16 cellular contexts compared by ENCODE assay signal in the genomic region with DNA sequence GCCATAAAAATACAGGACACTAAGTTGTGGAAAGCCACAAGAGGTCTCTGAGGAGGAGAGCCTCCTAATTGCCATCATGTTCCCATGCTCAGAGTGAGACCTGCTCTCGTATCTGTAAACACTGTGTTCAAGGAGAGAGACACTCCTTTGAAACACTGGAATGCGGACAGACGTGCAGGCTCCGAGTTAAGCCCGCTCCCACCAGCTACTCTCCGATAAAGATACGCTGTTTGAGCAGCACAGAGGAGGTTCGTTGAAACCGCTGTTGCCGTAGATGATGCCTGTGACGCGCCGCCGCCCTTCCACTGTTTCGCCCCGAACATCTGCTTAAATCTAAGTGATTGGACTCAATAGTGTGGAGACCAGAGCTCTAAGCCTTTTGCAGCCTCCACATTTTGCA. TPM values are rescaled to one million over a fixed set of nuclear protein-coding genes. Genes with fewer than 3 reads are reported as not detected.
A peak's percentile ranks its signal among the peaks of the same experiment; 100 is the strongest.
DNase-seq lines count a peak whose midpoint lies in the region; ATAC-seq and TF ChIP-seq lines count a peak whose summit lies in the region.
"Had no signal": no experiment of that assay in that cellular context is flagged by ENCODE, and none has a peak within 500 bp of the region (broad histone marks: within the 10 kb centered on the region; RNA-seq: fewer than 3 reads in every experiment).

No MANE protein-coding gene starts in this region.

- H3K4me1 Mint-ChIP-seq in HFFc6 (ENCODE audit: low read depth), result peaks cover 7% of the 10 kb centered on the region
- peaks cover 11% of the 10 kb centered on the region for H3K4me1 Mint-ChIP-seq in type B pancreatic cell (ENCODE audit: unreplicated experiment)

- H3K36me3 Mint-ChIP-seq in HFFc6 (ENCODE audit: low read depth) (peaks cover 10% of the 10 kb centered on the region), type B pancreatic cell (peaks cover 11% of the 10 kb centered on the region)

- no peak for TF ChIP-seq CTCF in HFFc6 (IDR thresholded peaks at IDR 0.05)
- TF ChIP-seq CTCF in type B pancreatic cell (conservative IDR thresholded peaks at IDR 0.05), result no peak

- ATAC-seq in GM21786 (IDR thresholded peaks at IDR 0.05; ENCODE audit: unreplicated experiment) (no peak), GM18907 (IDR thresholded peaks at IDR 0.05; ENCODE audit: unreplicated experiment) (no peak)
- ATAC-seq: HCT116, Right ventricle myocardium inferior had no signal

- H3K27ac Mint-ChIP-seq in HFFc6 (peak overlapping the region; percentile 38; the same call in 1 of the 2 replicates), type B pancreatic cell (peak overlapping the region; percentile 85)

- peak; percentile 43 for DNase-seq in activated effector memory CD4-positive, alpha-beta T cell treated with anti-CD3 and anti-CD28 coated beads, Interleukin-2, amount 50 U/mL, for 16 hours
- no peak for DNase-seq in activated effector memory CD4-positive, alpha-beta T cell treated with Interleukin-2 at 50 U/mL for 16 hours
- DNase-seq in HFFc6, result no peak
- peak; percentile 39 for DNase-seq in left kidney (ENCODE audit: low read depth, low spot score)
- no peak for DNase-seq in type B pancreatic cell (ENCODE audit: extremely low spot score, unreplicated experiment)
- no peak for DNase-seq in AG08396 (ENCODE audit: low spot score)
- DNase-seq: DMS79, GM23248, NCI-H1092 treated with DMSO at 0.1 percent for 48 hours, NCI-H146, NCI-H2029 treated with DMSO at 0.1 percent for 48 hours, NCI-H446 treated with DMSO at 0.1 percent for 48 hours had no signal

- H3K27me3 Mint-ChIP-seq in HFFc6 (ENCODE audit: insufficient read depth), result peaks cover 2% of the 10 kb centered on the region; the same call in 1 of the 2 replicates
- H3K27me3 Mint-ChIP-seq in type B pancreatic cell, result no peaks in the 10 kb centered on the region

- no peak overlapping the region for H3K4me3 Mint-ChIP-seq in HFFc6
- H3K4me3 Mint-ChIP-seq in type B pancreatic cell, result no peak overlapping the region

- H3K9me3 Mint-ChIP-seq in HFFc6, result no peaks in the 10 kb centered on the region
- no peaks in the 10 kb centered on the region for H3K9me3 Mint-ChIP-seq in type B pancreatic cell

RNA-seq across cellular contexts. Expression of a gene that starts 25.1 kb away (rescaled TPM):
- 10 to 100 TPM; 44.3 to 63.0 (median 56.6) TPM for total RNA-seq in HFFc6 (2021; fragmentation: NEBNext Ultra II Directional; extraction: Animal tissue kit (Norgen Biotek cat#: 25700))
- 83.6 and 93.0 TPM in 2 replicates for total RNA-seq in type B pancreatic cell (ENCODE audit: low replicate concordance)

RNA-seq across cellular contexts. Expression of a gene that starts 51.9 kb away (rescaled TPM):
- 10 to 100 TPM; 53.9 to 70.1 (median 57.8) TPM for total RNA-seq in HFFc6 (2021; fragmentation: NEBNext Ultra II Directional; extraction: Animal tissue kit (Norgen Biotek cat#: 25700))
- total RNA-seq in type B pancreatic cell (ENCODE audit: low replicate concordance), result 54.1 and 68.0 TPM in 2 replicates

Comparison
In these comparisons a context has a peak if more than half of its experiments do, and no peak if none do; other contexts are left out.
1. DNase-seq: peak in activated effector memory CD4-positive, alpha-beta T cell treated with anti-CD3 and anti-CD28 coated beads, Interleukin-2, amount 50 U/mL, for 16 hours (single experiment) and left kidney (single experiment); none in activated effector memory CD4-positive, alpha-beta T cell treated with Interleukin-2 at 50 U/mL for 16 hours (single experiment), HFFc6 (single experiment), type B pancreatic cell (single experiment) and AG08396 (single experiment).